In the genomic region with DNA sequence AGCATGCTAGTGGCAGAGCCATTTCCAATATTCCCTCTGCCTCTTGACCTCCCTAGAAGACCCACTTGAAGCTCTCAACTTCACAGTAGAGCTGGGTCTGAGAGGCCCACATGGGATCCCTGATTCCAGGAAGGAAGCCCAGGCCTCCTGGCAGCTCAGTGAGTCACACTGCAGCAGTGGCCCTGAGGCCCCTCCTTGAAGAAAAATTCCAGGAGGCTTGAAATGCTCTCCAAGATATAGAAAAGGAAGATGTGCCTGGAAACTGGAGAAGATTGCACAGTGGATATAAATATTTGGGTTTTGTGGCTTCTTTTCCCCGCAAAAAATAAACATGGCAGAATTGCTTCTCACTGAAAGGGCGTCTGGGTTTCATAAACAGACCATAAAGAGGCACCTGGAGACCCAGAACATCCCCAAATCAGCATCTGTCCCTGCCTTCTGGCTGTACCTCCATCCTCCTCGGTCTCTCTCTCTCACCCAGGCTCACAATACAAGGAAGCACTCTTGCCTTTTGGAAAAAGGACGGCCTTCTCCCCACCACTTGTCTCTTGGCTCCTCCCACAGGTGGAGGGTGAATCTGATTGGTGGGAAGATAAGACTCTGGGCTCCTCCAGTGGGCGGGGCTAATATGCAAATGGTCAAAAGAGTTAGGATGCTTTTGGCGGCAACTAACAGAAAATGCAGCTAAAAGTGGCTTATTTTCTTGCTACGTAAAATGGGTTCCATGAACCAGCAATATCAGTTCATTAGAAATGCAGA, we compare ENCODE assay signal across 12 cellular contexts.
A peak's percentile ranks its signal among the peaks of the same experiment; 100 is the strongest.
DNase-seq lines count a peak whose midpoint lies in the region; TF ChIP-seq lines count a peak whose summit lies in the region.
"Had no signal": no experiment of that assay in that cellular context is flagged by ENCODE, and none has a peak within 500 bp of the region (broad histone marks: within the 10 kb centered on the region; RNA-seq: fewer than 3 reads in every experiment).

No MANE protein-coding gene starts in this region.

- H3K9me3 Mint-ChIP-seq in neural progenitor cell = no peaks in the 10 kb centered on the region

- no peaks in the 10 kb centered on the region for H3K79me2 ChIP-seq in mammary epithelial cell (ENCODE audit: insufficient read depth, low read length)
- H3K79me2 ChIP-seq in neural progenitor cell (ENCODE audit: low read depth) = no peaks in the 10 kb centered on the region
- H3K79me2 ChIP-seq: parathyroid adenoma had no signal

- H4K20me1 ChIP-seq in mammary epithelial cell (ENCODE audit: insufficient read depth, low read length) (no peaks in the 10 kb centered on the region), neural progenitor cell (ENCODE audit: low read depth) (no peaks in the 10 kb centered on the region)

- no peaks in the 10 kb centered on the region for H3K4me1 ChIP-seq in mammary epithelial cell (ENCODE audit: insufficient read depth, low read length)
- peaks cover 10% of the 10 kb centered on the region for H3K4me1 ChIP-seq in neural progenitor cell
- peaks cover 8% of the 10 kb centered on the region for H3K4me1 ChIP-seq in prostate gland (replicated peaks)
- H3K4me1 ChIP-seq: parathyroid adenoma had no signal

- no peaks in the 10 kb centered on the region for H3K36me3 Mint-ChIP-seq in neural progenitor cell
- H3K36me3 Mint-ChIP-seq: activated naive CD8-positive, alpha-beta T cell had no signal

- no peak for TF ChIP-seq CTCF in mammary epithelial cell (conservative IDR thresholded peaks at IDR 0.05 in 1 of 2, IDR thresholded peaks at IDR 0.05 in 1 of 2; ENCODE audit: extremely low read depth in 1 of 2, insufficient read depth in 1 of 2, low read depth in 1 of 2, low read length in 2 of 2)
- TF ChIP-seq CTCF in neural progenitor cell (IDR thresholded peaks at IDR 0.05) = no peak
- no peak for TF ChIP-seq CTCF in prostate gland (IDR thresholded peaks at IDR 0.05)

- H3K27me3 ChIP-seq in mammary epithelial cell (ENCODE audit: insufficient read depth, low read length) = no peaks in the 10 kb centered on the region
- H3K27me3 ChIP-seq in neural progenitor cell = no peaks in the 10 kb centered on the region
- H3K27me3 ChIP-seq in prostate gland (replicated peaks; ENCODE audit: insufficient read depth) = no peaks in the 10 kb centered on the region

- peaks cover 11% of the 10 kb centered on the region for H3F3A ChIP-seq in neural progenitor cell (ENCODE audit: low read depth)

- 87% methylated on average over 7 of the region's 7 CpGs for WGBS in mammary epithelial cell (ENCODE audit: low coverage, missing lambda C conversion rate)
- 77% methylated on average over 7 of the region's 7 CpGs for WGBS in prostate gland

- no peak overlapping the region for H3K4me3 Mint-ChIP-seq in neural progenitor cell
- H3K4me3 Mint-ChIP-seq: activated naive CD8-positive, alpha-beta T cell had no signal

- peak; percentile 24 for DNase-seq in ELR (ENCODE audit: low read depth)
- peak; percentile 70 for DNase-seq in HuH-7.5 (ENCODE audit: low spot score)
- DNase-seq in mammary epithelial cell = peak; percentile 25
- peak; percentile 32 for DNase-seq in neural progenitor cell (ENCODE audit: low spot score)
- no peak for DNase-seq in prostate gland (ENCODE audit: low spot score)
- no peak for DNase-seq in NCI-H2081 (lab: John Stamatoyannopoulos, UW)
- DNase-seq in activated naive CD4-positive, alpha-beta T cell treated with anti-CD3 and anti-CD28 coated beads, Interleukin-2, amount 50 U/mL, for 16 hours = no peak
- DNase-seq: glutamatergic neuron; OCI-M1; stimulated activated naive CD8-positive, alpha-beta T cell treated with anti-CD3 and anti-CD28 coated beads, Interleukin-15, Interleukin-2, amounts not matched to agents 100 U/mL and 50 U/mL, for 24 hours had no signal

- CTCF ChIA-PET in mammary epithelial cell (lab: Charles Lee; ENCODE audit: low non-redundant PET) = no interaction called here

- H3K4me1 Mint-ChIP-seq in neural progenitor cell = peaks cover 48% of the 10 kb centered on the region

- intact Hi-C loops in mammary epithelial cell (cut with micrococcal nuclease) (no loop called here), prostate gland (cut with DNase I) (no loop called here)

- in situ Hi-C loops in mammary epithelial cell (cut with MboI; ENCODE audit: low sequenced_read_pairs in 2 of 2) = no loop called here

- H3K36me3 ChIP-seq in mammary epithelial cell (ENCODE audit: insufficient read depth, low read length) = no peaks in the 10 kb centered on the region
- H3K36me3 ChIP-seq in neural progenitor cell = no peaks in the 10 kb centered on the region
- no peaks in the 10 kb centered on the region for H3K36me3 ChIP-seq in prostate gland

- no TSS peak for BruUV-seq in mammary epithelial cell (replicated peaks; lab: Mats Ljungman, UMichigan)

- H3K4me2 ChIP-seq in mammary epithelial cell (ENCODE audit: insufficient read depth, low read depth, low read length) (no peak overlapping the region), neural progenitor cell (no peak overlapping the region)

- H3K4me3 ChIP-seq in mammary epithelial cell (replicated peaks in 1 of 3; ENCODE audit: insufficient read depth in 1 of 3, low read depth in 2 of 3, low read length in 3 of 3) (no peak overlapping the region), neural progenitor cell (no peak overlapping the region), prostate gland (no peak overlapping the region)

- no peak overlapping the region for H3K27ac Mint-ChIP-seq in neural progenitor cell
- H3K27ac Mint-ChIP-seq: activated naive CD8-positive, alpha-beta T cell had no signal

- no peak for TF ChIP-seq POLR2A in prostate gland (IDR thresholded peaks at IDR 0.05)

- H3K9me3 ChIP-seq in mammary epithelial cell (replicated peaks; ENCODE audit: insufficient read depth, low read length) (no peaks in the 10 kb centered on the region), neural progenitor cell (ENCODE audit: low read depth) (no peaks in the 10 kb centered on the region), prostate gland (no peaks in the 10 kb centered on the region)

- H3K27ac ChIP-seq in mammary epithelial cell (ENCODE audit: insufficient read depth, low read depth, low read length) (no peak overlapping the region), neural progenitor cell (no peak overlapping the region), prostate gland (no peak overlapping the region)
- H3K27ac ChIP-seq: parathyroid adenoma had no signal

- H2AFZ ChIP-seq in mammary epithelial cell (ENCODE audit: low read depth, low read length) (peak overlapping the region; percentile 35), neural progenitor cell (replicated peaks) (no peak overlapping the region)
- H2AFZ ChIP-seq: parathyroid adenoma had no signal

- dilution Hi-C loops in mammary epithelial cell (cut with HindIII; ENCODE audit: low sequenced_read_pairs) = no loop called here

- peaks cover 21% of the 10 kb centered on the region for H3K27me3 Mint-ChIP-seq in neural progenitor cell (ENCODE audit: insufficient read depth, low read depth)

- H3K9ac ChIP-seq in mammary epithelial cell (ENCODE audit: insufficient read depth, low read length) = no peak overlapping the region
- H3K9ac ChIP-seq in neural progenitor cell = no peak overlapping the region
- H3K9ac ChIP-seq: parathyroid adenoma had no signal

Comparison
In these comparisons a context has a peak if more than half of its experiments do, and no peak if none do; other contexts are left out.
1. DNase-seq: peak in ELR (single experiment), HuH-7.5 (single experiment), mammary epithelial cell (single experiment) and neural progenitor cell (single experiment); none in prostate gland (single experiment), NCI-H2081 (0 of 2) and activated naive CD4-positive, alpha-beta T cell treated with anti-CD3 and anti-CD28 coated beads, Interleukin-2, amount 50 U/mL, for 16 hours (single experiment).